ENCODE assay signal across 15 cellular contexts in the genomic region with DNA sequence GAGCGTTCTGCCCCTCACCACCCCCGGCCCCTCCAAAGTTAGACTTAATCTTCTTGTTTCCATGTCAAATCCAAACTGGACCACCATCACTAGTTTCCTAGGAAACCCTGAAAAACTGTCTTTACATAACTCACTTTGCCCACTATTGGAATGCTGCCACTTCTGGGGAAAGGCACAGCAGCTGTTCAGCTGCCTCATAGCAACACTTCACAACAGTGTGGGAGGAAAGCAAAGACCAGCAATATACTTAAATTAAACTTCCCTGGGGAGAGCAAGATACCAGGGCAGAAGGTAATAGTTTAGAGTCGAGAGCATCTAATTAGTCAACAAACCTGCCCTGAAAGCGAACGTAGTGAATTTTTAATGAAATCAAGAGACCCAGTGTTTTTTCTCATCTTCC.
DNase-seq lines count a peak whose midpoint lies in the region; ATAC-seq and TF ChIP-seq lines count a peak whose summit lies in the region.
"Had no signal": no experiment of that assay in that cellular context is flagged by ENCODE, and none has a peak within 500 bp of the region (broad histone marks: within the 10 kb centered on the region; RNA-seq: fewer than 3 reads in every experiment).

No MANE protein-coding gene starts in this region.

- no peaks in the 10 kb centered on the region for H3K36me3 Mint-ChIP-seq in Calu3 (ENCODE audit: insufficient read depth, unreplicated experiment)

- no peak overlapping the region for H3K27ac Mint-ChIP-seq in Calu3 (ENCODE audit: unreplicated experiment)
- H3K27ac Mint-ChIP-seq: activated naive CD4-positive, alpha-beta T cell treated with anti-CD3 and anti-CD28 coated beads for 36 hours had no signal

- TF ChIP-seq CTCF in Calu3 (IDR thresholded peaks at IDR 0.05; ENCODE audit: unreplicated experiment) = no peak

- CTCF ChIA-PET in Calu3 (lab: Charles Lee) = no interaction called here

- no peaks in the 10 kb centered on the region for H3K4me1 Mint-ChIP-seq in Calu3 (ENCODE audit: low read depth, unreplicated experiment)

- no TSS peak for BruUV-seq in Calu3 (replicated peaks; lab: Mats Ljungman, UMichigan)

- H3K9me3 Mint-ChIP-seq in Calu3 (ENCODE audit: low read depth, unreplicated experiment) = peaks cover 5% of the 10 kb centered on the region

- no peak overlapping the region for H3K4me3 Mint-ChIP-seq in Calu3 (ENCODE audit: low read depth, unreplicated experiment)
- H3K4me3 Mint-ChIP-seq: activated naive CD4-positive, alpha-beta T cell treated with anti-CD3 and anti-CD28 coated beads for 36 hours had no signal

- ATAC-seq in left ventricle myocardium superior (peak; percentile 76), left cardiac atrium (no peak), HG03159 (IDR thresholded peaks at IDR 0.05; ENCODE audit: unreplicated experiment) (no peak), GM19463 (IDR thresholded peaks at IDR 0.05; ENCODE audit: unreplicated experiment) (no peak)
- ATAC-seq: right lobe of liver had no signal

- intact Hi-C loops in left ventricle myocardium superior (cut with micrococcal nuclease) = no loop called here
- intact Hi-C loops in left cardiac atrium (cut with DNase I) = loop anchor here in 1 of 2 donors (5.0 kb wide), 2 partner anchors 1014 to 1054 kb away; no protein-coding TSS in a partner anchor
- intact Hi-C loops in Calu3 (cut with micrococcal nuclease; ENCODE audit: unreplicated experiment) = loop anchor here (5.0 to 10.0 kb wide), 3 partner anchors 457 to 1287 kb away; a partner anchor contains a TSS

- peak overlapping the region; percentile 72 for H3K27ac ChIP-seq in angular gyrus (ENCODE audit: low read depth, low read length)
- H3K27ac ChIP-seq: colonic mucosa, right lobe of liver had no signal

- peaks cover 8% of the 10 kb centered on the region for H3K27me3 Mint-ChIP-seq in Calu3 (ENCODE audit: unreplicated experiment)

- DNase-seq in left ventricle myocardium superior (no peak), left cardiac atrium (no peak), left kidney (ENCODE audit: low read depth, low spot score) (peak; percentile 48), Calu3 (no peak), amniotic stem cell (lab: John Stamatoyannopoulos, UW) (no peak)
- DNase-seq: activated naive CD4-positive, alpha-beta T cell treated with anti-CD3 and anti-CD28 coated beads for 36 hours; DND-41; MM.1S; NCI-H510A; right lobe of liver; stimulated activated naive CD4-positive, alpha-beta T cell had no signal
